ENCODE assay signal across 8 cellular contexts in the genomic region with DNA sequence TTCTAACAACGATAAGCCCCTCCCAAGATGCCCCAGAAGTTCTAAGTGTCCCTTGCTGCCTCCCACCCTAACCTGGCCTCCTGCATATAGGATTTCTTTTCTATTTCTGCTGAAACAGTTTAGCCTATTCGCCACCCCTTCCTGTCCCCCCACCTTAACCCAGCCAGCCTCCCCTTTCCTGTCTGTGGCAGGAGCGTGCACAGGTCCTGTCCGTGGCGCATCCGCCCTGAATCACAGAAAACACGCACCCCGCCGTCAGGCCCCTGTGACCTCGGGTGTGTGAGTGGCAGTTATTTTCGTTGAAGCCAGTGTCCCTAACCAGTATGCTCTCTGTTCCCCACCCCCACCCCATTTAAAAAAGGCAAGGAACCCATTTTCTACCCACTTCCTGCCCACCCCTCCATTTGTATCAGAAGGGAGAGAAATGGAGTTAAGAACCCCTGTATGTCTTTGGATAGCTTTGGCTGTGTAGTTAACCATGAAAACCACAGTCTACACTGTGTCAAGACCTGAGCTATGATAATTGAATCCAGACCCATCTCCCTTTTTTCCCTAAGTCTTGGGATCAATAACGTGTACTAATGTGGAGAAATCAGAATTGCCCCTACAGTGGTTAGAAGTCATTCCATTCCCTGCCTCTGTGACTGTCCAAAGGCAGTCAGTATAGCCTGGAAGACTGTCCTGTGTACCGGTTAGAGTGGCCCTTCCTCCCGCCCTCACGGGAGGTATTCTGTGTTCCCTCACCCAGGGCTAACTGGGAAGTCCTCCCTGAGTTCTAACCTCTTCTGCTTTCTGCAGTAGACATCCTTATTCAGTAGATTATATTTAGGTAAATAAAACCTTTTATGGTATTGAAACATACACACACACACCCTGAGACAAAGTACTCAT. TPM values are rescaled to one million over a fixed set of nuclear protein-coding genes. Genes with fewer than 3 reads are reported as not detected.
DNase-seq lines count a peak whose midpoint lies in the region; ATAC-seq, FAIRE-seq and TF ChIP-seq lines count a peak whose summit lies in the region.

No MANE protein-coding gene starts in this region.

- 40% methylated on average over 15 of the region's 15 CpGs for WGBS in right lobe of liver (ENCODE audit: insufficient coverage, low coverage, low lambda C conversion rate, missing lambda C conversion rate)

- peaks cover 0 to 7% (median 0%) of the 10 kb centered on the region in 4 donors for H3K36me3 ChIP-seq in right lobe of liver

- in situ Hi-C loops in astrocyte of the spinal cord (cut with HindIII; ENCODE audit: low sequenced_read_pairs): no loop called here

- ATAC-seq in right lobe of liver: peak; percentile 17 to 29 (median 24)

- H3K4me3 ChIP-seq in GM12875 (ENCODE audit: low read depth, low read length) (peak overlapping the region; percentile 95), astrocyte of the spinal cord (ENCODE audit: low read depth, low read length) (peak overlapping the region; percentile 72), right lobe of liver (peak overlapping the region; percentile 47 to 56 (median 53))

- no peak for FAIRE-seq in frontal cortex (lab: Jason Lieb, UNC)

- peak overlapping the region; percentile 66 to 82 (median 78) for H3K27ac ChIP-seq in right lobe of liver

- no peaks in the 10 kb centered on the region for H3K27me3 ChIP-seq in right lobe of liver

- DNase-seq in T follicular helper cell (ENCODE audit: low read depth): peak; percentile 48
- no peak for DNase-seq in astrocyte of the spinal cord (ENCODE audit: low read depth, low spot score)
- DNase-seq in right lobe of liver: peak in 1 of 3 donors; percentile 48
- peak; percentile 46 for DNase-seq in stimulated activated CD8-positive, alpha-beta memory T cell treated with anti-CD3 and anti-CD28 coated beads, Interleukin-7, amount 100 ng/mL, for 1 hour (ENCODE audit: low read depth in 2 of 2)
- DNase-seq in frontal cortex (ENCODE audit: low spot score in 2 of 2): no peak
- DNase-seq in hypothalamus (lab: John Stamatoyannopoulos, UW): no peak
- no peak for DNase-seq in kidney glomerular epithelial cell (lab: John Stamatoyannopoulos, UW)

- H3K9me3 ChIP-seq in right lobe of liver: no peaks in the 10 kb centered on the region

- TF ChIP-seq CTCF in GM12875 (IDR thresholded peaks at IDR 0.05; ENCODE audit: borderline replicate concordance, insufficient read depth, low read depth, low read length): no peak
- TF ChIP-seq CTCF in astrocyte of the spinal cord (IDR thresholded peaks at IDR 0.05; ENCODE audit: low read depth, low read length): no peak
- TF ChIP-seq CTCF in right lobe of liver (IDR thresholded peaks at IDR 0.05): no peak

- H3K4me1 ChIP-seq in right lobe of liver: peaks cover 0 to 2% (median 0%) of the 10 kb centered on the region in 4 donors

- intact Hi-C loops in right lobe of liver (cut with DNase I): no loop called here

- TF ChIP-seq POLR2A in right lobe of liver (IDR thresholded peaks at IDR 0.05): no peak

RNA-seq across cellular contexts. Expression of a gene that starts 1.8 kb away (rescaled TPM):
- total RNA-seq in right lobe of liver (10 to 100 TPM in 1 of 6 experiments, 1 to 10 TPM in 5; 3.4 to 11.7 (median 5.3) TPM), frontal cortex (76.6 TPM)

Comparison
In these comparisons a context has a peak if more than half of its experiments do, and no peak if none do; other contexts are left out.
1. DNase-seq: peak in T follicular helper cell (single experiment) and stimulated activated CD8-positive, alpha-beta memory T cell treated with anti-CD3 and anti-CD28 coated beads, Interleukin-7, amount 100 ng/mL, for 1 hour (2 of 2); none in astrocyte of the spinal cord (single experiment), frontal cortex (0 of 2), hypothalamus (0 of 51) and kidney glomerular epithelial cell (single experiment).
2. Peak in every context shown above with its lines, with median percentiles within 50 percentile points of each other: H3K4me3 ChIP-seq.